8 cellular contexts compared by ENCODE assay signal in the genomic region with DNA sequence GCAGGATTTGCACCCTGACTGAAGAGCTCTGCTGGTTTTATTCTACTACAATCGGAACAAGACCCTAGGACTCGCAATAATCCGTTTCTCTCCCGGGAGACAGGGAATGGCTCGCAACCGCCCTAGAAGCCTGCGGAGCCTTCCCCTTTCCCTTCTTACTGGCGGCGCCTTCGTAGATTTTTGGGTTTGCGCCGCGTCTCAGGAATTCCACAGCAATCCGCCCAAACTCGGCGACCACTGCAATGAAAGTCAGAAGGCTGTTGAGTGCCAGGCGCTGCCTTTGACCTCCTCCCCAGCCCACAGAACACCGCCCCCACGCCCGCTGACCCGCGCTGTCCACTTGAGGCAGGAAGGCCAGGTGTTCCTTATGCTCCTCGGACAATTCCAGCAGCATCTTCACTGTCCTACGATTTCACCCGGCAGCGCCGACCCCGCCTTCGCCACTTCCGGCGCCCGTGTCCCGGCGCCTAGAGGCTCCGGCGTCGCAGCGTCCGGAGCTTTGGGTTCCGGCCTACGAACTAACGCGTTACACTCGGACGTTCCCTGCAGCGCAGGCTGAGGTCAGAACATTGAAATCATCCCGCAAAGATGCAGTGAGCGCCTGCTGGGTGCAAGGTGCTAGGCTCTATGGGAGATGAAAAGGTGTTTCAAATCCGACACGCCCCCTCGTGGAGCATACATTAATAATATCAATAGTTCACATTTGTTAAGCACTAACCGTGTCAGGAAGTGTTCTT. TPM values are rescaled to one million over a fixed set of nuclear protein-coding genes. Genes with fewer than 3 reads are reported as not detected.
DNase-seq lines count a peak whose midpoint lies in the region; ATAC-seq and TF ChIP-seq lines count a peak whose summit lies in the region.

A gene (minus strand): TSS at position 439 of the 737 bp plus-strand sequence. CDS start 45 bp downstream, at position 394.

- H3K9me3 Mint-ChIP-seq in activated naive CD4-positive, alpha-beta T cell treated with anti-CD3 and anti-CD28 coated beads, Interleukin-2, amount 50 U/mL, for 72 hours: peaks cover 0 to 2% of the 10 kb centered on the region in 2 donors
- peaks cover 1% of the 10 kb centered on the region for H3K9me3 Mint-ChIP-seq in glutamatergic neuron (ENCODE audit: unreplicated experiment)
- no peaks in the 10 kb centered on the region for H3K9me3 Mint-ChIP-seq in osteocyte (ENCODE audit: unreplicated experiment)

- H3K27me3 ChIP-seq in thymus (ENCODE audit: control insufficient read depth, insufficient read depth): no peaks in the 10 kb centered on the region

- H3K4me3 Mint-ChIP-seq in glutamatergic neuron (ENCODE audit: unreplicated experiment): peak within 1 kb of the TSS; percentile 96
- H3K4me3 Mint-ChIP-seq in osteocyte (ENCODE audit: unreplicated experiment): peak within 1 kb of the TSS; percentile 93

- H3K36me3 ChIP-seq in thymus (ENCODE audit: control insufficient read depth, insufficient read depth): peaks cover 4% of the 10 kb centered on the region

- H3K4me3 ChIP-seq in HFF-Myc (replicated peaks; ENCODE audit: low read depth, low read length): peak within 1 kb of the TSS; percentile 86
- peak within 1 kb of the TSS; percentile 92 for H3K4me3 ChIP-seq in thymus (ENCODE audit: low read length)

- H3K9me3 ChIP-seq in thymus (ENCODE audit: control insufficient read depth): no peaks in the 10 kb centered on the region

- TF ChIP-seq CTCF in GM10248 (IDR thresholded peaks at IDR 0.05; ENCODE audit: control extremely low read depth, extremely low read depth, low read depth, missing control alignments): no peak
- TF ChIP-seq CTCF in HFF-Myc (IDR thresholded peaks at IDR 0.05; ENCODE audit: low read depth, low read length, missing control alignments): peak; percentile 4
- peak; percentile 53 for TF ChIP-seq CTCF in glutamatergic neuron (IDR thresholded peaks at IDR 0.05; ENCODE audit: partially characterized antibody, unreplicated experiment)
- TF ChIP-seq CTCF in osteocyte (IDR thresholded peaks at IDR 0.05): peak; percentile 60

- H3K36me3 Mint-ChIP-seq in activated naive CD4-positive, alpha-beta T cell treated with anti-CD3 and anti-CD28 coated beads, Interleukin-2, amount 50 U/mL, for 72 hours: peaks cover 9 to 18% of the 10 kb centered on the region in 2 donors
- H3K36me3 Mint-ChIP-seq in glutamatergic neuron (ENCODE audit: unreplicated experiment) (no peaks in the 10 kb centered on the region), osteocyte (ENCODE audit: unreplicated experiment) (peaks cover 22% of the 10 kb centered on the region)

- CTCF ChIA-PET in GM10248 (lab: Yijun Ruan, JAX): interaction anchor here (0.7 to 3.2 kb wide), 16 partner anchors 9 to 720 kb away, joined by 3 to 31 read pairs (median 5); no protein-coding TSS in a partner anchor

- ATAC-seq in SK-N-SH treated with all-trans-retinoic acid at 6 μM for 48 hours: peak; percentile 99
- ATAC-seq in activated naive CD4-positive, alpha-beta T cell treated with anti-CD3 and anti-CD28 coated beads, Interleukin-2, amount 50 U/mL, for 72 hours: peak; percentile 99

- H3K4me1 Mint-ChIP-seq in glutamatergic neuron (ENCODE audit: low read depth, unreplicated experiment) (peaks cover 5% of the 10 kb centered on the region), osteocyte (ENCODE audit: unreplicated experiment) (peaks cover 19% of the 10 kb centered on the region)

- H3K27me3 Mint-ChIP-seq in glutamatergic neuron (ENCODE audit: unreplicated experiment) (peaks cover 2% of the 10 kb centered on the region), osteocyte (ENCODE audit: unreplicated experiment) (peaks cover 22% of the 10 kb centered on the region)

- WGBS in thymus: under 1% methylated on average over 52 of the region's 52 CpGs

- H3K27ac ChIP-seq in thymus (ENCODE audit: low read depth): peak within 1 kb of the TSS; percentile 86

- peaks cover 6% of the 10 kb centered on the region for H3K4me1 ChIP-seq in thymus (ENCODE audit: control insufficient read depth, insufficient read depth, low read length)

- POLR2A ChIA-PET in GM10248 (lab: Yijun Ruan, JAX): no interaction called here

- peak within 1 kb of the TSS; percentile 94 to 95 for H3K27ac Mint-ChIP-seq in activated naive CD4-positive, alpha-beta T cell treated with anti-CD3 and anti-CD28 coated beads, Interleukin-2, amount 50 U/mL, for 72 hours
- H3K27ac Mint-ChIP-seq in glutamatergic neuron (ENCODE audit: unreplicated experiment) (peak within 1 kb of the TSS; percentile 90), osteocyte (ENCODE audit: unreplicated experiment) (peak within 1 kb of the TSS; percentile 92)

- peak; percentile 84 for DNase-seq in GM10248 (ENCODE audit: extremely low spot score)
- peak; percentile 78 for DNase-seq in HFF-Myc (ENCODE audit: extremely low read depth, low read depth)
- peak; percentile 70 for DNase-seq in MV-4-11 (lab: John Stamatoyannopoulos, UW)
- DNase-seq in activated naive CD4-positive, alpha-beta T cell treated with anti-CD3 and anti-CD28 coated beads, Interleukin-2, amount 50 U/mL, for 72 hours (ENCODE audit: low spot score in 2 of 2): peak; percentile 75 to 78
- DNase-seq in glutamatergic neuron: peak; percentile 81
- DNase-seq in osteocyte (ENCODE audit: extremely low spot score, unreplicated experiment): peak; percentile 87

TF ChIP-seq in SK-N-SH treated with all-trans-retinoic acid at 6 μM for 48 hours, 23 proteins besides CTCF, POLR2A, EP300 and RAD21 (continues in another document):
- TF ChIP-seq TCF4 (CRISPR knock-in tag; IDR thresholded peaks at IDR 0.05; ENCODE audit: borderline replicate concordance): peak; percentile 9; the same call in 1 of the 2 replicates
- no peak for TF ChIP-seq BACH2 (CRISPR knock-in tag; IDR thresholded peaks at IDR 0.05; ENCODE audit: borderline replicate concordance)
- no peak for TF ChIP-seq SNAI2 (CRISPR knock-in tag; IDR thresholded peaks at IDR 0.05)
- no peak for TF ChIP-seq ZFP3 (CRISPR knock-in tag; IDR thresholded peaks at IDR 0.05)
- TF ChIP-seq, protein P1, sequence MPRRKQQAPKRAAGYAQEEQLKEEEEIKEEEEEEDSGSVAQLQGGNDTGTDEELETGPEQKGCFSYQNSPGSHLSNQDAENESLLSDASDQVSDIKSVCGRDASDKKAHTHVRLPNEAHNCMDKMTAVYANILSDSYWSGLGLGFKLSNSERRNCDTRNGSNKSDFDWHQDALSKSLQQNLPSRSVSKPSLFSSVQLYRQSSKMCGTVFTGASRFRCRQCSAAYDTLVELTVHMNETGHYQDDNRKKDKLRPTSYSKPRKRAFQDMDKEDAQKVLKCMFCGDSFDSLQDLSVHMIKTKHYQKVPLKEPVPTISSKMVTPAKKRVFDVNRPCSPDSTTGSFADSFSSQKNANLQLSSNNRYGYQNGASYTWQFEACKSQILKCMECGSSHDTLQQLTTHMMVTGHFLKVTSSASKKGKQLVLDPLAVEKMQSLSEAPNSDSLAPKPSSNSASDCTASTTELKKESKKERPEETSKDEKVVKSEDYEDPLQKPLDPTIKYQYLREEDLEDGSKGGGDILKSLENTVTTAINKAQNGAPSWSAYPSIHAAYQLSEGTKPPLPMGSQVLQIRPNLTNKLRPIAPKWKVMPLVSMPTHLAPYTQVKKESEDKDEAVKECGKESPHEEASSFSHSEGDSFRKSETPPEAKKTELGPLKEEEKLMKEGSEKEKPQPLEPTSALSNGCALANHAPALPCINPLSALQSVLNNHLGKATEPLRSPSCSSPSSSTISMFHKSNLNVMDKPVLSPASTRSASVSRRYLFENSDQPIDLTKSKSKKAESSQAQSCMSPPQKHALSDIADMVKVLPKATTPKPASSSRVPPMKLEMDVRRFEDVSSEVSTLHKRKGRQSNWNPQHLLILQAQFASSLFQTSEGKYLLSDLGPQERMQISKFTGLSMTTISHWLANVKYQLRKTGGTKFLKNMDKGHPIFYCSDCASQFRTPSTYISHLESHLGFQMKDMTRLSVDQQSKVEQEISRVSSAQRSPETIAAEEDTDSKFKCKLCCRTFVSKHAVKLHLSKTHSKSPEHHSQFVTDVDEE (CRISPR knock-in tag; IDR thresholded peaks at IDR 0.05): peak; percentile 78
- TF ChIP-seq, protein P2, sequence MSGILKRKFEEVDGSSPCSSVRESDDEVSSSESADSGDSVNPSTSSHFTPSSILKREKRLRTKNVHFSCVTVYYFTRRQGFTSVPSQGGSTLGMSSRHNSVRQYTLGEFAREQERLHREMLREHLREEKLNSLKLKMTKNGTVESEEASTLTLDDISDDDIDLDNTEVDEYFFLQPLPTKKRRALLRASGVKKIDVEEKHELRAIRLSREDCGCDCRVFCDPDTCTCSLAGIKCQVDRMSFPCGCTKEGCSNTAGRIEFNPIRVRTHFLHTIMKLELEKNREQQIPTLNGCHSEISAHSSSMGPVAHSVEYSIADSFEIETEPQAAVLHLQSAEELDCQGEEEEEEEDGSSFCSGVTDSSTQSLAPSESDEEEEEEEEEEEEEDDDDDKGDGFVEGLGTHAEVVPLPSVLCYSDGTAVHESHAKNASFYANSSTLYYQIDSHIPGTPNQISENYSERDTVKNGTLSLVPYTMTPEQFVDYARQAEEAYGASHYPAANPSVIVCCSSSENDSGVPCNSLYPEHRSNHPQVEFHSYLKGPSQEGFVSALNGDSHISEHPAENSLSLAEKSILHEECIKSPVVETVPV (CRISPR knock-in tag; IDR thresholded peaks at IDR 0.05): no peak
- TF ChIP-seq ARNTL (CRISPR knock-in tag; IDR thresholded peaks at IDR 0.05; ENCODE audit: borderline replicate concordance, low read depth): no peak
- TF ChIP-seq GLIS3 (CRISPR knock-in tag; IDR thresholded peaks at IDR 0.05): no peak
- TF ChIP-seq ESRRG (CRISPR knock-in tag; IDR thresholded peaks at IDR 0.05): no peak
- TF ChIP-seq, protein P3, sequence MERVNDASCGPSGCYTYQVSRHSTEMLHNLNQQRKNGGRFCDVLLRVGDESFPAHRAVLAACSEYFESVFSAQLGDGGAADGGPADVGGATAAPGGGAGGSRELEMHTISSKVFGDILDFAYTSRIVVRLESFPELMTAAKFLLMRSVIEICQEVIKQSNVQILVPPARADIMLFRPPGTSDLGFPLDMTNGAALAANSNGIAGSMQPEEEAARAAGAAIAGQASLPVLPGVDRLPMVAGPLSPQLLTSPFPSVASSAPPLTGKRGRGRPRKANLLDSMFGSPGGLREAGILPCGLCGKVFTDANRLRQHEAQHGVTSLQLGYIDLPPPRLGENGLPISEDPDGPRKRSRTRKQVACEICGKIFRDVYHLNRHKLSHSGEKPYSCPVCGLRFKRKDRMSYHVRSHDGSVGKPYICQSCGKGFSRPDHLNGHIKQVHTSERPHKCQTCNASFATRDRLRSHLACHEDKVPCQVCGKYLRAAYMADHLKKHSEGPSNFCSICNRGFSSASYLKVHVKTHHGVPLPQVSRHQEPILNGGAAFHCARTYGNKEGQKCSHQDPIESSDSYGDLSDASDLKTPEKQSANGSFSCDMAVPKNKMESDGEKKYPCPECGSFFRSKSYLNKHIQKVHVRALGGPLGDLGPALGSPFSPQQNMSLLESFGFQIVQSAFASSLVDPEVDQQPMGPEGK (CRISPR knock-in tag; IDR thresholded peaks at IDR 0.05; ENCODE audit: borderline replicate concordance): no peak
- no peak for TF ChIP-seq TOX (CRISPR knock-in tag; IDR thresholded peaks at IDR 0.05; ENCODE audit: borderline replicate concordance)
- no peak for TF ChIP-seq ZNF70 (CRISPR knock-in tag; IDR thresholded peaks at IDR 0.05)

RNA-seq across cellular contexts. Expression of the gene that starts here (rescaled TPM):
- total RNA-seq in activated naive CD4-positive, alpha-beta T cell treated with anti-CD3 and anti-CD28 coated beads, Interleukin-2, amount 50 U/mL, for 72 hours: 10 to 100 TPM; 24.6 to 25.0 TPM
- total RNA-seq in glutamatergic neuron (ENCODE audit: unreplicated experiment) (60.8 TPM), osteocyte (49.7 and 53.5 TPM in 2 replicates)
- 18.0 TPM for polyA plus RNA-seq in thymus

Comparison
In these comparisons a context has a peak if more than half of its experiments do, and no peak if none do; other contexts are left out.
1. Peak in every context shown above with its lines: DNase-seq, ATAC-seq, H3K4me3 ChIP-seq and H3K27ac ChIP-seq.